In the genomic region with DNA sequence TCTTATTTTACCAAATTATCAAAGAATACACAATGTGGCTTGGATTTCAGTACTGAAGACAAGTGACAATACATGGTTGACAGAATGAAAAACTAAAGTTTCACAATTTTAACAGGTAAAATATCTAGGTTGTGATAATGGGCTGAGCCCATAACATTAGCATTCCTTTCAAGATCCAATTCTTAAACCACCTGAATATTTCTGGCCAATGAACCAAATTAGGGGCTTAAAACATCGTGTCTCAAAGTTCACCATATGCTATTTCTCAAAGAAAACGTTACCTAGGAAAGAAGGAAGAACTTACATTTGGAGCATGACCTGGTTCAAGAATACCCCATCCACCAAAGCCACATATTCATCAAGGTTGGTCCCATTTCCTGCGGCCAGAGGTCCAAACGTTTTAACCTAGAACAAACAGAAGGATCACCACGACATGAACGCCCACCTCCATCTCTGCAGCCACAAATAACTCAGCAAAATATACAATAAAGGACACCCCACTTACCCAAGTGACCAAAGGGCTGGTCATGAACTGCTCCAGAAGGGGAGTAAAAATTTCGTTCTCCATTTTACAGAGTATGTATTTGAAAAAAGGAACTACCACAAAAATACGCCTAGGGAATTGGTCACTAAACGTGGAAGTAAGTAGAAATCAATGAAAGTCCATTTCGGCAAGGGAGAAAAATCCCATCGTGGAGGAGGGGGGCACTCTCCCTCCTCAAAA, we compare ENCODE assay signal across 8 cellular contexts. TPM values are rescaled to one million over a fixed set of nuclear protein-coding genes. Genes with fewer than 3 reads are reported as not detected.
DNase-seq lines count a peak whose midpoint lies in the region; ATAC-seq lines count a peak whose summit lies in the region.

No MANE protein-coding gene starts in this region.

- peak overlapping the region; percentile 78 to 94 (median 89) for H3K27ac Mint-ChIP-seq in immature natural killer cell

- H3K9me3 ChIP-seq in adipocyte (ENCODE audit: control insufficient read depth, low read length) (no peaks in the 10 kb centered on the region), subcutaneous abdominal adipose tissue (ENCODE audit: control insufficient read depth in 5 of 5, low read length in 5 of 5) (no peaks in the 10 kb centered on the region)

- H3K27ac ChIP-seq in subcutaneous abdominal adipose tissue (ENCODE audit: low read depth, low read length), result peak overlapping the region; percentile 91

- no peaks in the 10 kb centered on the region for H3K27me3 ChIP-seq in adipocyte (replicated peaks; ENCODE audit: control insufficient read depth, insufficient read depth, low read length)
- H3K27me3 ChIP-seq in subcutaneous abdominal adipose tissue (ENCODE audit: control insufficient read depth in 5 of 5, insufficient read depth in 4 of 5, low read length in 5 of 5), result no peaks in the 10 kb centered on the region

- peaks cover 5 to 15% (median 13%) of the 10 kb centered on the region in 3 donors for H3K27me3 Mint-ChIP-seq in immature natural killer cell (ENCODE audit: low read depth in 3 of 3)

- peak overlapping the region; percentile 96 for H3K4me3 ChIP-seq in adipocyte (ENCODE audit: low read length)
- peak overlapping the region; percentile 87 to 97 (median 96) for H3K4me3 ChIP-seq in subcutaneous abdominal adipose tissue (ENCODE audit: low read depth in 1 of 5, low read length in 5 of 5)

- no peak for ATAC-seq in HG03342 (IDR thresholded peaks at IDR 0.05; ENCODE audit: unreplicated experiment)

- peaks cover 34 to 44% of the 10 kb centered on the region in 2 donors for H3K4me1 Mint-ChIP-seq in immature natural killer cell

- DNase-seq in ELR (ENCODE audit: low read depth) (peak; percentile 42), Kasumi-1 (lab: John Stamatoyannopoulos, UW) (peak; percentile 50 to 71), adipocyte (ENCODE audit: low read depth) (no peak), immature natural killer cell (peak in 1 of 3 donors; percentile 15), NCI-H2196 treated with DMSO at 0.1 percent for 48 hours (lab: John Stamatoyannopoulos, UW; ENCODE audit: unreplicated experiment) (no peak)
- DNase-seq in stimulated activated CD8-positive, alpha-beta memory T cell treated with anti-CD3 and anti-CD28 coated beads, Interleukin-4, amount 100 ng/mL, for 48 hours, result no peak

- H3K9me3 Mint-ChIP-seq in immature natural killer cell, result no peaks in the 10 kb centered on the region

- H3K9ac ChIP-seq in adipocyte (ENCODE audit: low read length) (peak overlapping the region; percentile 97), subcutaneous abdominal adipose tissue (ENCODE audit: low read length in 5 of 5) (peak overlapping the region; percentile 75 to 91 (median 87))

- H3K36me3 ChIP-seq in adipocyte (ENCODE audit: control insufficient read depth, insufficient read depth, low read length, severe bottlenecking), result no peaks in the 10 kb centered on the region
- no peaks in the 10 kb centered on the region for H3K36me3 ChIP-seq in subcutaneous abdominal adipose tissue (ENCODE audit: control insufficient read depth in 5 of 5, insufficient read depth in 5 of 5, low read length in 5 of 5)

- H3K4me3 Mint-ChIP-seq in immature natural killer cell, result peak overlapping the region; percentile 90 to 99 (median 96)

- no peaks in the 10 kb centered on the region for H3K36me3 Mint-ChIP-seq in immature natural killer cell

- H3K4me1 ChIP-seq in adipocyte (ENCODE audit: control insufficient read depth, insufficient read depth, low read length) (peaks cover 24% of the 10 kb centered on the region), subcutaneous abdominal adipose tissue (ENCODE audit: control insufficient read depth in 5 of 5, insufficient read depth in 5 of 5, low read length in 5 of 5) (peaks cover 0 to 28% (median 26%) of the 10 kb centered on the region in 5 donors)

RNA-seq across cellular contexts. Expression of a gene that starts 1.0 kb away (rescaled TPM):
- polyA plus RNA-seq in immature natural killer cell, result 1 to 10 TPM; 1.4 to 8.9 (median 2.0) TPM

Comparison
In these comparisons a context has a peak if more than half of its experiments do, and no peak if none do; other contexts are left out.
1. DNase-seq: peak in ELR (single experiment) and Kasumi-1 (2 of 2); none in adipocyte (single experiment), stimulated activated CD8-positive, alpha-beta memory T cell treated with anti-CD3 and anti-CD28 coated beads, Interleukin-4, amount 100 ng/mL, for 48 hours (single experiment) and NCI-H2196 treated with DMSO at 0.1 percent for 48 hours (single experiment).